In genomic region chr6:154242617-154243357, GRCh38 we compare ENCODE assay signal across 18 cellular contexts.
DNase-seq lines count a peak whose midpoint lies in the region; ATAC-seq, FAIRE-seq and TF ChIP-seq lines count a peak whose summit lies in the region.
"Had no signal": no experiment of that assay in that cellular context is flagged by ENCODE, and none has a peak within 500 bp of the region (broad histone marks: within the 10 kb centered on the region; RNA-seq: fewer than 3 reads in every experiment).

No MANE protein-coding gene starts in this region.

- H3K4me2 ChIP-seq in GM12878 (ENCODE audit: control insufficient read depth, insufficient read depth) = peak overlapping the region; percentile 74
- H3K4me2 ChIP-seq: BLaER1 had no signal

- H3K79me2 ChIP-seq in GM12878 (ENCODE audit: control insufficient read depth, insufficient read depth, low read length) = peaks cover 86% of the 10 kb centered on the region

- in situ Hi-C loops in GM12878 (cut with MboI) = loop anchor here (25.0 kb wide), 1 partner anchor 1255 kb away; the partner anchor contains the start of gene FBXO5

- no peak for TF ChIP-seq EP300 in GM12878 (IDR thresholded peaks at IDR 0.05; ENCODE audit: borderline replicate concordance in 1 of 2, control insufficient read depth in 1 of 2, low read depth in 2 of 2, low read length in 2 of 2)

- POLR2A ChIA-PET in GM12878 (lab: Charles Lee) = interaction anchor here (1.4 kb wide), 1 partner anchor 15 kb away, joined by 3 read pairs; no protein-coding TSS in a partner anchor

- H3K27me3 Mint-ChIP-seq in activated T-cell treated with anti-CD3 and anti-CD28 coated beads, Interleukin-2, amount 50 U/mL, for 24 hours = no peaks in the 10 kb centered on the region
- no peaks in the 10 kb centered on the region for H3K27me3 Mint-ChIP-seq in natural killer cell (ENCODE audit: low read depth in 2 of 2)

- CTCF ChIA-PET in GM12878 (lab: Yijun Ruan, JAX) = interaction anchor here (0.6 to 8.2 kb wide), 4 partner anchors 10 to 75 kb away, joined by 3 to 90 read pairs (median 10); no protein-coding TSS in a partner anchor

- WGBS in GM12878 (ENCODE audit: insufficient coverage, insufficient replicate concordance, low lambda C conversion rate, missing lambda C conversion rate) = 63% methylated on average over 13 of the region's 13 CpGs

- SMC1A ChIA-PET in GM12878 (lab: Charles Lee; ENCODE audit: uncharacterized antibody, unreplicated experiment) = interaction anchor here (0.7 to 10.6 kb wide), 6 partner anchors 9 to 45 kb away, joined by 3 to 152 read pairs (median 57); no protein-coding TSS in a partner anchor

- no peak overlapping the region for H3K9ac ChIP-seq in GM12878 (ENCODE audit: control insufficient read depth, insufficient read depth, low read length)
- H3K9ac ChIP-seq: BLaER1 had no signal

- H3K9me3 Mint-ChIP-seq in activated T-cell treated with anti-CD3 and anti-CD28 coated beads, Interleukin-2, amount 50 U/mL, for 24 hours = peaks cover 2% of the 10 kb centered on the region
- H3K9me3 Mint-ChIP-seq in natural killer cell = peaks cover 2 to 5% of the 10 kb centered on the region in 2 donors

- DNase-seq in activated T-cell treated with anti-CD3 and anti-CD28 coated beads, Interleukin-2, amount 50 U/mL, for 24 hours = no peak
- DNase-seq in activated T-cell treated with anti-CD3 and anti-CD28 coated beads, Interleukin-2, amount 50 U/mL, for 1 hour = no peak
- no peak for DNase-seq in GM19239 (ENCODE audit: insufficient read length, low spot score)
- no peak for DNase-seq in GM12878 (ENCODE audit: low read depth, low spot score)
- DNase-seq in natural killer cell = no peak
- DNase-seq in NOMO-1 treated with dmso at 0.1 percent for 144 hours (lab: John Stamatoyannopoulos, UW; ENCODE audit: unreplicated experiment) = no peak
- DNase-seq in NCI-H128 (lab: John Stamatoyannopoulos, UW; ENCODE audit: unreplicated experiment) = no peak
- DNase-seq: activated CD4-positive, alpha-beta T cell treated with anti-CD3 and anti-CD28 coated beads, Interleukin-2, amount 50 U/mL, for 1 hour; amygdala; foreskin melanocyte; NCI-H1105 treated with DMSO at 0.1 percent for 48 hours; NCI-H2081; OCI-M1 had no signal

- peak overlapping the region; percentile 96 for H3K27ac Mint-ChIP-seq in activated T-cell treated with anti-CD3 and anti-CD28 coated beads, Interleukin-2, amount 50 U/mL, for 24 hours
- H3K27ac Mint-ChIP-seq in natural killer cell = peak overlapping the region; percentile 89 to 93

- peak overlapping the region; percentile 76; the same call in 1 of the 2 replicates for H3K4me3 ChIP-seq in GM12878
- H3K4me3 ChIP-seq: BLaER1, prostate gland, vagina had no signal

- peak overlapping the region; percentile 88 for H3K4me3 Mint-ChIP-seq in activated T-cell treated with anti-CD3 and anti-CD28 coated beads, Interleukin-2, amount 50 U/mL, for 24 hours
- H3K4me3 Mint-ChIP-seq in natural killer cell = peak overlapping the region; percentile 95

- FAIRE-seq in GM19239 (lab: Jason Lieb, UNC) (peak; percentile 4), GM12878 (lab: Jason Lieb, UNC) (no peak)

- H3K36me3 ChIP-seq in GM12878 (ENCODE audit: control insufficient read depth in 2 of 2, insufficient read depth in 2 of 2, low read length in 1 of 2) = peaks cover 0 to 4% of the 10 kb centered on the region in 2 experiments; a peak in 1 of 4 replicates
- H3K36me3 ChIP-seq: prostate gland, vagina had no signal

- H3K9me3 ChIP-seq in GM12878 (replicated peaks; ENCODE audit: control insufficient read depth, insufficient read depth, low read length) = no peaks in the 10 kb centered on the region; the same call in 2 of the 3 replicates
- H3K9me3 ChIP-seq: prostate gland, vagina had no signal

- intact Hi-C loops in GM12878 (cut with micrococcal nuclease; ENCODE audit: unreplicated experiment) (no loop called here), natural killer cell (cut with micrococcal nuclease) (no loop called here)

- BruUV-seq in GM12878 (replicated peaks; lab: Mats Ljungman, UMichigan) = no TSS peak

- H4K20me1 ChIP-seq in GM12878 (ENCODE audit: control insufficient read depth, insufficient read depth) = no peaks in the 10 kb centered on the region
- H4K20me1 ChIP-seq: BLaER1 had no signal

- RAD21 ChIA-PET in GM12878 (lab: Charles Lee; ENCODE audit: unreplicated experiment) = no interaction called here

- no peak for TF ChIP-seq CTCF in GM12878 (IDR thresholded peaks at IDR 0.05 in 2 of 3, conservative IDR thresholded peaks at IDR 0.05 in 1 of 3; ENCODE audit: control insufficient read depth in 2 of 3, extremely low read depth in 1 of 3, insufficient read depth in 1 of 3, low read depth in 3 of 3, low read length in 3 of 3)
- no peak for TF ChIP-seq CTCF in natural killer cell (IDR thresholded peaks at IDR 0.05)

- no peak for TF ChIP-seq RAD21 in GM12878 (IDR thresholded peaks at IDR 0.05; ENCODE audit: insufficient read depth, low read depth, low read length)

- 0 out of 2 replicates have a peak overlapping the region, but pooled peaks have one; percentile 15 for H3K27ac ChIP-seq in GM12878 (ENCODE audit: control insufficient read depth, insufficient read depth)
- H3K27ac ChIP-seq: BLaER1, prostate gland, vagina had no signal

- H3K27me3 ChIP-seq in GM12878 (replicated peaks in 1 of 2; ENCODE audit: control insufficient read depth in 2 of 2, insufficient read depth in 2 of 2, low read length in 1 of 2) = no peaks in the 10 kb centered on the region
- H3K27me3 ChIP-seq: BLaER1, vagina had no signal

- peaks cover 85% of the 10 kb centered on the region for H3K4me1 Mint-ChIP-seq in activated T-cell treated with anti-CD3 and anti-CD28 coated beads, Interleukin-2, amount 50 U/mL, for 24 hours (ENCODE audit: low read depth)
- peaks cover 70 to 74% of the 10 kb centered on the region in 2 donors for H3K4me1 Mint-ChIP-seq in natural killer cell

- 0 out of 3 replicates have a peak, but pooled peaks have one; percentile 4 for ATAC-seq in GM12878
- no peak for ATAC-seq in natural killer cell
- ATAC-seq in GM19328 (IDR thresholded peaks at IDR 0.05; ENCODE audit: unreplicated experiment) = no peak
- ATAC-seq: Right ventricle myocardium inferior had no signal

- no peak for TF ChIP-seq POLR2A in GM12878 (IDR thresholded peaks at IDR 0.05; ENCODE audit: low read depth, low read length)

- peaks cover 22% of the 10 kb centered on the region for H3K36me3 Mint-ChIP-seq in activated T-cell treated with anti-CD3 and anti-CD28 coated beads, Interleukin-2, amount 50 U/mL, for 24 hours (ENCODE audit: low read depth)
- H3K36me3 Mint-ChIP-seq in natural killer cell = peaks cover 10% of the 10 kb centered on the region

- H2AFZ ChIP-seq in GM12878 (ENCODE audit: control insufficient read depth, low read depth, low read length) = no peak overlapping the region

- H3K4me1 ChIP-seq in GM12878 (ENCODE audit: control insufficient read depth, insufficient read depth, low read length) = peaks cover 4% of the 10 kb centered on the region; the same call in 1 of the 2 replicates
- H3K4me1 ChIP-seq: prostate gland, vagina had no signal

TF ChIP-seq in GM12878, 131 proteins besides CTCF, POLR2A, EP300 and RAD21 (continues in another document):
- 0 out of 2 replicates have a peak, but pooled peaks have one; percentile 2 for TF ChIP-seq DPF2 (IDR thresholded peaks at IDR 0.05)
- TF ChIP-seq IKZF2 (IDR thresholded peaks at IDR 0.05) = no peak
- peak; percentile 59 for TF ChIP-seq MLLT1 (IDR thresholded peaks at IDR 0.05)
- no peak for TF ChIP-seq YY1 (IDR thresholded peaks at IDR 0.05; ENCODE audit: low read depth, low read length)
- peak; percentile 74; the same call in 1 of the 2 replicates for TF ChIP-seq ZBTB33 (IDR thresholded peaks at IDR 0.05)
